14 cellular contexts compared by ENCODE assay signal in genomic region chr15:40443846-40444245, GRCh38. TPM values are rescaled to one million over a fixed set of nuclear protein-coding genes. Genes with fewer than 3 reads are reported as not detected.
DNase-seq lines count a peak whose midpoint lies in the region; ATAC-seq, FAIRE-seq and TF ChIP-seq lines count a peak whose summit lies in the region.
"Had no signal": no experiment of that assay in that cellular context is flagged by ENCODE, and none has a peak within 500 bp of the region (broad histone marks: within the 10 kb centered on the region; RNA-seq: fewer than 3 reads in every experiment).

No MANE protein-coding gene starts in this region.

- H3K79me2 ChIP-seq in H9 (ENCODE audit: insufficient read depth, low read length), result peaks cover 51% of the 10 kb centered on the region; the same call in 1 of the 2 replicates
- H3K79me2 ChIP-seq in K562 (ENCODE audit: control insufficient read depth, insufficient read depth, low read length), result peaks cover 89% of the 10 kb centered on the region

- peaks cover 52 to 65% (median 55%) of the 10 kb centered on the region in 3 donors for H3K4me1 Mint-ChIP-seq in CD8-positive, alpha-beta memory T cell
- H3K4me1 Mint-ChIP-seq in H9 (peaks cover 52 to 54% of the 10 kb centered on the region in 2 experiments), nephron progenitor cell (peaks cover 60% of the 10 kb centered on the region)

- no peaks in the 10 kb centered on the region for H3K36me3 ChIP-seq in CD8-positive, alpha-beta memory T cell (ENCODE audit: insufficient read depth, low read length)
- peaks cover 30% of the 10 kb centered on the region; the same call in 2 of the 3 replicates for H3K36me3 ChIP-seq in K562 (ENCODE audit: control insufficient read depth, insufficient read depth, low read length)
- peaks cover 4% of the 10 kb centered on the region for H3K36me3 ChIP-seq in WERI-Rb-1
- H3K36me3 ChIP-seq: left ventricle myocardium inferior had no signal

- no peak overlapping the region for H4K91ac ChIP-seq in H9 (ENCODE audit: insufficient read length, low read depth, low read length)

- H3K56ac ChIP-seq in H9 (ENCODE audit: insufficient read length, low read depth, low read length), result no peak overlapping the region

- in situ Hi-C loops in K562 (cut with MboI), result no loop called here

- no peak overlapping the region for H2AFZ ChIP-seq in H9 (ENCODE audit: low read length)
- H2AFZ ChIP-seq in K562 (ENCODE audit: low read depth, low read length), result no peak overlapping the region

- no peak for DNase-seq in CD8-positive, alpha-beta memory T cell
- DNase-seq in H9, result no peak
- DNase-seq in K562 (ENCODE audit: extremely low read depth in 1 of 4, low spot score in 3 of 4), result no peak
- no peak for DNase-seq in nephron progenitor cell
- DNase-seq in WERI-Rb-1, result no peak
- DNase-seq in NCI-H69 (lab: John Stamatoyannopoulos, UW), result no peak
- DNase-seq in NCI-H82 treated with DMSO at 0.1 percent for 48 hours (lab: John Stamatoyannopoulos, UW; ENCODE audit: unreplicated experiment), result no peak
- DNase-seq: activated CD4-positive, alpha-beta T cell treated with anti-CD3 and anti-CD28 coated beads, Interleukin-2, amount 50 U/mL, for 48 hours; COR-L47; left ventricle myocardium inferior; NCI-H2171 treated with DMSO at 0.1 percent for 48 hours; stimulated activated naive CD8-positive, alpha-beta T cell treated with anti-CD3 and anti-CD28 coated beads, Interleukin-15, amount 100 ng/mL, for 72 hours had no signal

- H3K36me3 Mint-ChIP-seq in CD8-positive, alpha-beta memory T cell, result peaks cover 0 to 14% (median 0%) of the 10 kb centered on the region in 3 donors
- H3K36me3 Mint-ChIP-seq in H9 (ENCODE audit: insufficient read depth in 1 of 3, low read depth in 3 of 3) (peaks cover 0 to 27% (median 3%) of the 10 kb centered on the region in 3 experiments; a peak in 5 of 7 replicates), nephron progenitor cell (ENCODE audit: low read depth) (no peaks in the 10 kb centered on the region)

- H3T11ph ChIP-seq in H9 (ENCODE audit: low read length), result no peak overlapping the region

- peaks cover 15% of the 10 kb centered on the region for H3K23me2 ChIP-seq in H9 (ENCODE audit: insufficient read length, low read depth, low read length, poor library complexity, severe bottlenecking)

- H3K27ac ChIP-seq in CD8-positive, alpha-beta memory T cell (ENCODE audit: low read depth, low read length), result no peak overlapping the region
- no peak overlapping the region for H3K27ac ChIP-seq in H9 (ENCODE audit: insufficient read length, low read depth, low read length)
- no peak overlapping the region; the same call in 2 of the 3 replicates for H3K27ac ChIP-seq in K562 (ENCODE audit: extremely low read depth, low read depth, low read length)
- no peak overlapping the region for H3K27ac ChIP-seq in WERI-Rb-1
- H3K27ac ChIP-seq: left ventricle myocardium inferior had no signal

- H3K9me3 Mint-ChIP-seq in CD8-positive, alpha-beta memory T cell, result peaks cover 0 to 3% (median 0%) of the 10 kb centered on the region in 5 donors
- no peaks in the 10 kb centered on the region for H3K9me3 Mint-ChIP-seq in H9
- no peaks in the 10 kb centered on the region for H3K9me3 Mint-ChIP-seq in nephron progenitor cell
- H3K9me3 Mint-ChIP-seq: stimulated activated naive CD8-positive, alpha-beta T cell treated with anti-CD3 and anti-CD28 coated beads, Interleukin-15, amount 100 ng/mL, for 72 hours had no signal

- H3K14ac ChIP-seq in H9 (ENCODE audit: insufficient read depth, low read length), result no peak overlapping the region

- H3K27me3 ChIP-seq in CD8-positive, alpha-beta memory T cell (ENCODE audit: insufficient read depth, low read length, poor library complexity, severe bottlenecking), result no peaks in the 10 kb centered on the region
- H3K27me3 ChIP-seq in H9 (ENCODE audit: insufficient read depth, low read length) (no peaks in the 10 kb centered on the region), K562 (ENCODE audit: control insufficient read depth in 2 of 2, insufficient read depth in 2 of 2, low read length in 2 of 2) (no peaks in the 10 kb centered on the region), WERI-Rb-1 (ENCODE audit: insufficient read depth, low read depth, severe bottlenecking) (no peaks in the 10 kb centered on the region)

- H2BK20ac ChIP-seq in H9 (ENCODE audit: low read depth, low read length, poor library complexity, severe bottlenecking), result no peak overlapping the region

- no peak for ATAC-seq in K562
- ATAC-seq: esophagus mucosa; stimulated activated naive CD8-positive, alpha-beta T cell treated with anti-CD3 and anti-CD28 coated beads, Interleukin-15, amount 100 ng/mL, for 72 hours had no signal

- H2BK12ac ChIP-seq in H9 (ENCODE audit: insufficient read length, low read depth, low read length), result no peak overlapping the region

- no peak overlapping the region for H4K8ac ChIP-seq in H9 (replicated peaks; ENCODE audit: insufficient read length, low read depth, low read length)

- peaks cover 58% of the 10 kb centered on the region for H3K4me1 ChIP-seq in CD8-positive, alpha-beta memory T cell (ENCODE audit: insufficient read depth, low read length)
- peaks cover 20% of the 10 kb centered on the region for H3K4me1 ChIP-seq in H9 (ENCODE audit: insufficient read depth, low read length)
- H3K4me1 ChIP-seq in K562 (replicated peaks in 1 of 2; ENCODE audit: control insufficient read depth in 2 of 2, insufficient read depth in 2 of 2, low read length in 2 of 2), result peaks cover 26 to 41% of the 10 kb centered on the region in 2 experiments

- H3K18ac ChIP-seq in H9 (ENCODE audit: insufficient read length, low read depth, low read length), result no peak overlapping the region

- no TSS peak for BruUV-seq in K562 (replicated peaks; lab: Mats Ljungman, UMichigan)

- peak overlapping the region; percentile 89 to 96 (median 93) for H3K4me3 Mint-ChIP-seq in CD8-positive, alpha-beta memory T cell
- H3K4me3 Mint-ChIP-seq in H9 (peak overlapping the region; percentile 90 to 95), nephron progenitor cell (peak overlapping the region; percentile 89)

- no peak overlapping the region for H4K5ac ChIP-seq in H9 (ENCODE audit: insufficient read length, low read depth, low read length)

- peaks cover 8% of the 10 kb centered on the region for H3K79me1 ChIP-seq in H9 (ENCODE audit: insufficient read depth, low read depth, low read length, poor library complexity, severe bottlenecking)

- no peak for TF ChIP-seq POLR2A in K562 (conservative IDR thresholded peaks at IDR 0.05)

- no peak overlapping the region for H2BK5ac ChIP-seq in H9 (ENCODE audit: insufficient read length, low read length)

- no peaks in the 10 kb centered on the region for H3K9me3 ChIP-seq in CD8-positive, alpha-beta memory T cell (ENCODE audit: low read length)
- no peaks in the 10 kb centered on the region for H3K9me3 ChIP-seq in H9 (ENCODE audit: control insufficient read depth, low read depth, low read length)
- no peaks in the 10 kb centered on the region for H3K9me3 ChIP-seq in K562 (replicated peaks; ENCODE audit: control insufficient read depth, insufficient read depth, low read depth, low read length)
- no peaks in the 10 kb centered on the region for H3K9me3 ChIP-seq in WERI-Rb-1 (ENCODE audit: severe bottlenecking)
- H3K9me3 ChIP-seq: left ventricle myocardium inferior had no signal

- H2BK120ac ChIP-seq in H9 (ENCODE audit: low read depth, low read length, poor library complexity, severe bottlenecking), result no peak overlapping the region

- CTCF ChIA-PET in CD8-positive, alpha-beta memory T cell (lab: Charles Lee), result interaction anchor here (0.6 to 1.7 kb wide), 2 partner anchors 8 to 22 kb away, joined by 3 to 6 read pairs; no protein-coding TSS in a partner anchor
- CTCF ChIA-PET in K562 (lab: Yijun Ruan, JAX; ENCODE audit: low intra/inter-chr PET ratio), result interaction anchor here (0.6 kb wide), 1 partner anchor 108 kb away, joined by 3 read pairs; no protein-coding TSS in a partner anchor

- H3K27ac Mint-ChIP-seq in CD8-positive, alpha-beta memory T cell, result peak overlapping the region in 7 of 8 donors; percentile 7 to 90 (median 58)
- H3K27ac Mint-ChIP-seq in H9 (peak overlapping the region in 1 of 3 experiments; percentile 1; a peak in 1 of 7 replicates), nephron progenitor cell (no peak overlapping the region)

- peaks cover 4% of the 10 kb centered on the region for H3K9me1 ChIP-seq in K562 (ENCODE audit: control insufficient read depth, insufficient read depth, low read length)

- H3K27me3 Mint-ChIP-seq in CD8-positive, alpha-beta memory T cell, result peaks cover 0 to 6% of the 10 kb centered on the region in 2 donors
- H3K27me3 Mint-ChIP-seq in H9 (ENCODE audit: low read depth) (no peaks in the 10 kb centered on the region), nephron progenitor cell (ENCODE audit: low read depth, poor library complexity) (peaks cover 6% of the 10 kb centered on the region)

- no peak overlapping the region for H2BK15ac ChIP-seq in H9 (ENCODE audit: low read depth, low read length)

- no peaks in the 10 kb centered on the region for H4K20me1 ChIP-seq in H9 (ENCODE audit: control insufficient read depth, insufficient read depth, insufficient read length)
- peaks cover 33% of the 10 kb centered on the region for H4K20me1 ChIP-seq in K562 (replicated peaks; ENCODE audit: control insufficient read depth, insufficient read depth, low read length)

- TF ChIP-seq RAD21 in K562 (CRISPR knock-in tag; conservative IDR thresholded peaks at IDR 0.05 in 1 of 2, IDR thresholded peaks at IDR 0.05 in 1 of 2), result no peak

- no peak overlapping the region for H3K23ac ChIP-seq in H9 (ENCODE audit: insufficient read length, low read depth, low read length)

- intact Hi-C loops in K562 (cut with micrococcal nuclease), result loop anchor here (5.0 kb wide), 1 partner anchor 63 kb away; no protein-coding TSS in a partner anchor

- FAIRE-seq in K562 (lab: Jason Lieb, UNC), result no peak
- FAIRE-seq: colon had no signal

- H3K4me2 ChIP-seq in H9 (ENCODE audit: insufficient read depth, insufficient read length, low read length), result peak overlapping the region; percentile 1
- H3K4me2 ChIP-seq in K562 (ENCODE audit: insufficient read depth, low read length), result peak overlapping the region; percentile 52

- no peak overlapping the region for H2AK5ac ChIP-seq in H9 (ENCODE audit: insufficient read length, low read length)

- H3K9ac ChIP-seq in H9 (ENCODE audit: extremely low read depth, insufficient read length, low read length), result no peak overlapping the region
- H3K9ac ChIP-seq in K562 (ENCODE audit: insufficient read depth in 1 of 2, low read depth in 2 of 2, low read length in 2 of 2), result peak overlapping the region; percentile 30 to 39; a peak in 2 of 4 replicates

- POLR2A ChIA-PET in CD8-positive, alpha-beta memory T cell (lab: Charles Lee), result interaction anchor here (1.1 to 5.2 kb wide), 2 partner anchors 9 to 27 kb away, joined by 5 to 41 read pairs; partner anchors contain the start of gene CHST14
- POLR2A ChIA-PET in K562 (lab: Yijun Ruan, JAX), result interaction anchor here (0.6 to 8.4 kb wide), 3 partner anchors 9 to 18 kb away, joined by 3 to 89 read pairs (median 3); no protein-coding TSS in a partner anchor

- no peak for TF ChIP-seq EP300 in K562 (IDR thresholded peaks at IDR 0.05; ENCODE audit: low read length)

- whole genome bisulfite sequencing in H9 (ENCODE audit: extremely low coverage, insufficient read length, low lambda C conversion rate), result no CpG with 5 or more reads among the region's 3 CpGs
- WGBS in K562 (ENCODE audit: insufficient coverage, low coverage, missing lambda C conversion rate), result 39% methylated on average over 3 of the region's 3 CpGs

- H3K4ac ChIP-seq in H9 (ENCODE audit: low read depth, low read length), result no peak overlapping the region

- no peak overlapping the region for H3K4me3 ChIP-seq in CD8-positive, alpha-beta memory T cell (ENCODE audit: low read length)
- H3K4me3 ChIP-seq in K562 (no peak overlapping the region), WERI-Rb-1 (ENCODE audit: low read depth, low read length) (no peak overlapping the region)
- H3K4me3 ChIP-seq: left ventricle myocardium inferior had no signal

- TF ChIP-seq CTCF in H9 (conservative IDR thresholded peaks at IDR 0.05) (no peak), K562 (IDR thresholded peaks at IDR 0.05 in 2 of 3, conservative IDR thresholded peaks at IDR 0.05 in 1 of 3; ENCODE audit: insufficient read depth in 2 of 3, low read depth in 1 of 3, low read length in 3 of 3) (no peak), nephron progenitor cell (IDR thresholded peaks at IDR 0.05) (no peak), WERI-Rb-1 (IDR thresholded peaks at IDR 0.05; ENCODE audit: low read depth, low read length) (no peak)

RNA-seq across cellular contexts. Expression of gene BAHD1, which starts 3.1 kb away (rescaled TPM):
- 10 to 100 TPM; 23.6 to 24.9 TPM for total RNA-seq in CD8-positive, alpha-beta memory T cell
- polyA plus RNA-seq in CD8-positive, alpha-beta memory T cell, result 4.1 TPM
- total RNA-seq in H9 (2021) (52.9 and 54.1 TPM in 2 replicates), K562 (2014; rRNA removed) (15.2 and 20.8 TPM in 2 replicates), K562 (2014; rRNA removed; fragmentation: Illumina TruSeq; extraction: Trizol) (9.7 and 10.3 TPM in 2 replicates), K562 (2015; rRNA removed; fragmentation: Illumina TruSeq; extraction: Trizol) (11.5 and 12.3 TPM in 2 replicates), K562 (2021) (33.6 and 38.5 TPM in 2 replicates)
- total RNA-seq in K562 (2011; cell fraction: chromatin; rRNA removed; ENCODE audit: low replicate concordance), result 30.6 and 63.4 TPM in 2 replicates
- total RNA-seq in K562 (2011; cell fraction: nucleolus; rRNA removed), result 33.2 and 38.7 TPM in 2 replicates
- total RNA-seq in K562 (2011; cell fraction: nucleoplasm; rRNA removed), result 31.7 and 43.1 TPM in 2 replicates
- polyA plus RNA-seq in K562 (2011; rRNA removed) (9.7 and 10.6 TPM in 2 replicates), K562 (2014; fragmentation: Illumina TruSeq; extraction: Trizol) (18.4 and 26.4 TPM in 2 replicates), K562 (2014; fragmentation: Nextera tagmentation; extraction: Ambion mirVana) (under 1 TPM; 0.55 to 0.80 TPM), K562 (2014; rRNA removed) (19.0 and 19.4 TPM in 2 replicates)
- polyA plus RNA-seq in K562 (2011; cell fraction: cytosol; rRNA removed), result 9.1 and 16.4 TPM in 2 replicates
- polyA plus RNA-seq in K562 (2011; cell fraction: nucleus; rRNA removed), result 27.1 and 43.2 TPM in 2 replicates
- 24.0 and 25.8 TPM in 2 replicates for polyA plus RNA-seq in K562 (2012)
- 7.1 and 10.0 TPM in 2 replicates for polyA minus RNA-seq in K562 (2011; rRNA and poly(A)+ RNA removed)
- 12.7 TPM in 2 replicates for polyA minus RNA-seq in K562 (2011; cell fraction: cytosol; rRNA and poly(A)+ RNA removed)
- polyA minus RNA-seq in K562 (2011; cell fraction: nucleus; rRNA and poly(A)+ RNA removed), result 10.5 and 12.2 TPM in 2 replicates

RNA-seq across cellular contexts. Expression of gene CHST14, which starts 26.9 kb away (rescaled TPM):
- 10 to 100 TPM; 13.1 to 13.3 TPM for total RNA-seq in CD8-positive, alpha-beta memory T cell
- 1.7 TPM for polyA plus RNA-seq in CD8-positive, alpha-beta memory T cell
- total RNA-seq in H9 (2021) (24.4 and 25.7 TPM in 2 replicates), K562 (2014; rRNA removed) (4.0 and 5.6 TPM in 2 replicates), K562 (2014; rRNA removed; fragmentation: Illumina TruSeq; extraction: Trizol) (2.3 and 2.5 TPM in 2 replicates), K562 (2015; rRNA removed; fragmentation: Illumina TruSeq; extraction: Trizol) (4.6 TPM in 2 replicates), K562 (2021) (11.2 and 12.1 TPM in 2 replicates)
- 4.2 and 14.3 TPM in 2 replicates for total RNA-seq in K562 (2011; cell fraction: chromatin; rRNA removed; ENCODE audit: low replicate concordance)
- total RNA-seq in K562 (2011; cell fraction: nucleolus; rRNA removed), result 18.7 and 22.0 TPM in 2 replicates
- 17.9 and 21.1 TPM in 2 replicates for total RNA-seq in K562 (2011; cell fraction: nucleoplasm; rRNA removed)
- polyA plus RNA-seq in K562 (2011; rRNA removed) (4.5 and 6.4 TPM in 2 replicates), K562 (2014; fragmentation: Illumina TruSeq; extraction: Trizol) (6.3 and 7.5 TPM in 2 replicates), K562 (2014; fragmentation: Nextera tagmentation; extraction: Ambion mirVana) (1 to 10 TPM; 1.6 to 2.3 TPM), K562 (2014; rRNA removed) (3.9 and 4.8 TPM in 2 replicates)
- 6.6 and 8.1 TPM in 2 replicates for polyA plus RNA-seq in K562 (2011; cell fraction: cytosol; rRNA removed)
- polyA plus RNA-seq in K562 (2011; cell fraction: nucleus; rRNA removed), result 4.8 and 5.2 TPM in 2 replicates
- 12.0 and 17.1 TPM in 2 replicates for polyA plus RNA-seq in K562 (2012)
- 3.1 TPM in 2 replicates for polyA minus RNA-seq in K562 (2011; rRNA and poly(A)+ RNA removed)
- 6.2 and 11.7 TPM in 2 replicates for polyA minus RNA-seq in K562 (2011; cell fraction: cytosol; rRNA and poly(A)+ RNA removed)
- 2.7 and 3.8 TPM in 2 replicates for polyA minus RNA-seq in K562 (2011; cell fraction: nucleus; rRNA and poly(A)+ RNA removed)

RNA-seq across cellular contexts. Expression of gene IVD, which starts 38.3 kb away (rescaled TPM):
- 10 to 100 TPM; 68.5 to 80.1 TPM for total RNA-seq in CD8-positive, alpha-beta memory T cell
- 56.0 TPM for polyA plus RNA-seq in CD8-positive, alpha-beta memory T cell
- total RNA-seq in H9 (2021), result 86.7 and 93.1 TPM in 2 replicates
- total RNA-seq in K562 (2011; cell fraction: chromatin; rRNA removed; ENCODE audit: low replicate concordance), result 26.5 and 47.8 TPM in 2 replicates
- total RNA-seq in K562 (2011; cell fraction: nucleolus; rRNA removed), result 16.8 and 18.7 TPM in 2 replicates
- total RNA-seq in K562 (2011; cell fraction: nucleoplasm; rRNA removed), result 20.5 and 23.3 TPM in 2 replicates
- 2.5 and 3.0 TPM in 2 replicates for total RNA-seq in K562 (2014; rRNA removed)
- 2.2 and 2.4 TPM in 2 replicates for total RNA-seq in K562 (2014; rRNA removed; fragmentation: Illumina TruSeq; extraction: Trizol)
- 1.5 and 2.0 TPM in 2 replicates for total RNA-seq in K562 (2015; rRNA removed; fragmentation: Illumina TruSeq; extraction: Trizol)
- total RNA-seq in K562 (2021), result 3.6 and 5.6 TPM in 2 replicates
- 4.5 and 6.9 TPM in 2 replicates for polyA plus RNA-seq in K562 (2011; rRNA removed)
- 2.1 and 4.2 TPM in 2 replicates for polyA plus RNA-seq in K562 (2011; cell fraction: cytosol; rRNA removed)
- 10.5 and 14.0 TPM in 2 replicates for polyA plus RNA-seq in K562 (2011; cell fraction: nucleus; rRNA removed)
- 1.4 and 3.7 TPM in 2 replicates for polyA plus RNA-seq in K562 (2012)
- 1.1 and 1.4 TPM in 2 replicates for polyA plus RNA-seq in K562 (2014; fragmentation: Illumina TruSeq; extraction: Trizol)
- polyA plus RNA-seq in K562 (2014; fragmentation: Nextera tagmentation; extraction: Ambion mirVana), result under 1 TPM; 0.15 to 0.45 TPM
- 2.9 and 3.5 TPM in 2 replicates for polyA plus RNA-seq in K562 (2014; rRNA removed)
- 5.8 and 10.9 TPM in 2 replicates for polyA minus RNA-seq in K562 (2011; rRNA and poly(A)+ RNA removed)
- 3.1 and 4.5 TPM in 2 replicates for polyA minus RNA-seq in K562 (2011; cell fraction: cytosol; rRNA and poly(A)+ RNA removed)
- polyA minus RNA-seq in K562 (2011; cell fraction: nucleus; rRNA and poly(A)+ RNA removed), result 4.6 and 6.7 TPM in 2 replicates
